Comparison of ENCODE assay signal across 19 cellular contexts in the genomic region with DNA sequence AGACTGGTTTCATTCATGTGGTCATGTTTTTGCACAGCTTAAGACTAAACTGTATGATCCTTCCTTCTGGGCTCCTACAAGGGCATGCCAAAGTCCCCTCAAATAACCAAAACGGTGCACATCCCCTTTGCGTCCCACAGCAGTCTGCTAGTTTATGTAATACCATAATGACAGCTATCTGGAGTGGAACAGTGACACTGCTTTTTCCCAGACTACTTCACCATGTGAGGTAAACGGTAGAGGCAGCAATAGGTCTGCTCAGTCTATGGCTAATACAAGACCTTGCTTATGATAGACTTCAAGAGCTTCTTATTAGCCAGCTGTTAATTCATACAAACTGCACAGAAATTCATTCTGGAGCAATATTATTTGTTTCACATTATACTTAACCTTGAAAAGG.
"Had no signal": no experiment of that assay in that cellular context is flagged by ENCODE, and none has a peak within 500 bp of the region (broad histone marks: within the 10 kb centered on the region; RNA-seq: fewer than 3 reads in every experiment).

No MANE protein-coding gene starts in this region.

- DNase-seq: activated CD4-positive, alpha-beta T cell treated with anti-CD3 and anti-CD28 coated beads for 4 hours; activated CD4-positive, alpha-beta T cell treated with anti-CD3 and anti-CD28 coated beads, Interleukin-2, amount 50 U/mL, for 48 hours; activated CD4-positive, CD25-positive, alpha-beta regulatory T cell; activated CD8-positive, alpha-beta memory T cell treated with anti-CD3 and anti-CD28 coated beads, Interleukin-2, amount 50 U/mL, for 48 hours; activated naive CD4-positive, alpha-beta T cell; activated naive CD8-positive, alpha-beta T cell treated with anti-CD3 and anti-CD28 coated beads for 36 hours; activated T-cell treated with anti-CD3 and anti-CD28 coated beads, Interleukin-2, amount 50 U/mL, for 4 hours; central memory CD4-positive, alpha-beta T cell; effector memory CD4-positive, alpha-beta T cell; foreskin melanocyte; kidney; naive thymus-derived CD4-positive, alpha-beta T cell; spleen; stimulated activated CD4-positive, alpha-beta T cell treated with anti-CD3 and anti-CD28 coated beads, Interleukin-4, amount 100 ng/mL, for 1 hour; stimulated activated naive CD4-positive, alpha-beta T cell; testis had no signal

- H3K4me3 ChIP-seq: lung, prostate gland, spleen, testis, vagina had no signal

- H3K36me3 ChIP-seq: prostate gland, vagina had no signal

- H3K9me3 ChIP-seq: prostate gland, testis, vagina had no signal

- H3K27me3 ChIP-seq: spleen, testis, vagina had no signal

- H3K4me1 ChIP-seq: prostate gland, testis, vagina had no signal

- H3K27ac ChIP-seq: prostate gland, spleen, testis, vagina had no signal
